1 cellular context compared by ENCODE assay signal in the genomic region with DNA sequence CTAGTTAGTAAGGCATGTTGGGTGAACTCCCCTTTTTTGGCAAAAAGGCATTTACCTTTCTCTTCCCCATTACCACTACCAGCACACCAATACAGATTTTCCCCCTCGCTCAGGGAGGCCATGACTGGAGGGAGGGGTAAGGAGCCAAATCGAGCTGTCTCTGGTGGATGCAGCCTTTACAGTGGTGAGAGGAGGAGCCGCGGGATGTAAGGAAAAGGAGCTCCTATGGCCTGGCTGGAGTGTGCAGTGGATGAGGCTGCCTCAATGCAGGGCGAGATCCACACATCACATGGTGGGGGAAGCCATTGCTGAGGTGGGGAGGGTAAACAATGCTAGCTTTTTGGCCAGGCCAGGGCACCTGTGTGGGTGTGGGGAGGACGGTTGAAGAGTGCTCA.
TF ChIP-seq lines count a peak whose summit lies in the region.

No MANE protein-coding gene starts in this region.

TF ChIP-seq in GM23338, 12 proteins besides CTCF, POLR2A, EP300 and RAD21 (continued from another document):
- TF ChIP-seq, protein P1, sequence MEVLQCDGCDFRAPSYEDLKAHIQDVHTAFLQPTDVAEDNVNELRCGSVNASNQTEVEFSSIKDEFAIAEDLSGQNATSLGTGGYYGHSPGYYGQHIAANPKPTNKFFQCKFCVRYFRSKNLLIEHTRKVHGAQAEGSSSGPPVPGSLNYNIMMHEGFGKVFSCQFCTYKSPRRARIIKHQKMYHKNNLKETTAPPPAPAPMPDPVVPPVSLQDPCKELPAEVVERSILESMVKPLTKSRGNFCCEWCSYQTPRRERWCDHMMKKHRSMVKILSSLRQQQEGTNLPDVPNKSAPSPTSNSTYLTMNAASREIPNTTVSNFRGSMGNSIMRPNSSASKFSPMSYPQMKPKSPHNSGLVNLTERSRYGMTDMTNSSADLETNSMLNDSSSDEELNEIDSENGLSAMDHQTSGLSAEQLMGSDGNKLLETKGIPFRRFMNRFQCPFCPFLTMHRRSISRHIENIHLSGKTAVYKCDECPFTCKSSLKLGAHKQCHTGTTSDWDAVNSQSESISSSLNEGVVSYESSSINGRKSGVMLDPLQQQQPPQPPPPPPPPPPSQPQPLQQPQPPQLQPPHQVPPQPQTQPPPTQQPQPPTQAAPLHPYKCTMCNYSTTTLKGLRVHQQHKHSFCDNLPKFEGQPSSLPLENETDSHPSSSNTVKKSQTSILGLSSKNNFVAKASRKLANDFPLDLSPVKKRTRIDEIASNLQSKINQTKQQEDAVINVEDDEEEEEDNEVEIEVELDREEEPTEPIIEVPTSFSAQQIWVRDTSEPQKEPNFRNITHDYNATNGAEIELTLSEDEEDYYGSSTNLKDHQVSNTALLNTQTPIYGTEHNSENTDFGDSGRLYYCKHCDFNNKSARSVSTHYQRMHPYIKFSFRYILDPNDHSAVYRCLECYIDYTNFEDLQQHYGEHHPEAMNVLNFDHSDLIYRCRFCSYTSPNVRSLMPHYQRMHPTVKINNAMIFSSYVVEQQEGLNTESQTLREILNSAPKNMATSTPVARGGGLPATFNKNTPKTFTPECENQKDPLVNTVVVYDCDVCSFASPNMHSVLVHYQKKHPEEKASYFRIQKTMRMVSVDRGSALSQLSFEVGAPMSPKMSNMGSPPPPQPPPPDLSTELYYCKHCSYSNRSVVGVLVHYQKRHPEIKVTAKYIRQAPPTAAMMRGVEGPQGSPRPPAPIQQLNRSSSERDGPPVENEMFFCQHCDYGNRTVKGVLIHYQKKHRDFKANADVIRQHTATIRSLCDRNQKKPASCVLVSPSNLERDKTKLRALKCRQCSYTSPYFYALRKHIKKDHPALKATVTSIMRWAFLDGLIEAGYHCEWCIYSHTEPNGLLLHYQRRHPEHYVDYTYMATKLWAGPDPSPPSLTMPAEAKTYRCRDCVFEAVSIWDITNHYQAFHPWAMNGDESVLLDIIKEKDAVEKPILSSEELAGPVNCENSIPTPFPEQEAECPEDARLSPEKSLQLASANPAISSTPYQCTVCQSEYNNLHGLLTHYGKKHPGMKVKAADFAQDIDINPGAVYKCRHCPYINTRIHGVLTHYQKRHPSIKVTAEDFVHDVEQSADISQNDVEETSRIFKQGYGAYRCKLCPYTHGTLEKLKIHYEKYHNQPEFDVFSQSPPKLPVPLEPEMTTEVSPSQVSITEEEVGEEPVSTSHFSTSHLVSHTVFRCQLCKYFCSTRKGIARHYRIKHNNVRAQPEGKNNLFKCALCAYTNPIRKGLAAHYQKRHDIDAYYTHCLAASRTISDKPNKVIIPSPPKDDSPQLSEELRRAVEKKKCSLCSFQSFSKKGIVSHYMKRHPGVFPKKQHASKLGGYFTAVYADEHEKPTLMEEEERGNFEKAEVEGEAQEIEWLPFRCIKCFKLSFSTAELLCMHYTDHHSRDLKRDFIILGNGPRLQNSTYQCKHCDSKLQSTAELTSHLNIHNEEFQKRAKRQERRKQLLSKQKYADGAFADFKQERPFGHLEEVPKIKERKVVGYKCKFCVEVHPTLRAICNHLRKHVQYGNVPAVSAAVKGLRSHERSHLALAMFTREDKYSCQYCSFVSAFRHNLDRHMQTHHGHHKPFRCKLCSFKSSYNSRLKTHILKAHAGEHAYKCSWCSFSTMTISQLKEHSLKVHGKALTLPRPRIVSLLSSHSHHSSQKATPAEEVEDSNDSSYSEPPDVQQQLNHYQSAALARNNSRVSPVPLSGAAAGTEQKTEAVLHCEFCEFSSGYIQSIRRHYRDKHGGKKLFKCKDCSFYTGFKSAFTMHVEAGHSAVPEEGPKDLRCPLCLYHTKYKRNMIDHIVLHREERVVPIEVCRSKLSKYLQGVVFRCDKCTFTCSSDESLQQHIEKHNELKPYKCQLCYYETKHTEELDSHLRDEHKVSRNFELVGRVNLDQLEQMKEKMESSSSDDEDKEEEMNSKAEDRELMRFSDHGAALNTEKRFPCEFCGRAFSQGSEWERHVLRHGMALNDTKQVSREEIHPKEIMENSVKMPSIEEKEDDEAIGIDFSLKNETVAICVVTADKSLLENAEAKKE (CRISPR knock-in tag; IDR thresholded peaks at IDR 0.05): no peak
